In the genomic region with DNA sequence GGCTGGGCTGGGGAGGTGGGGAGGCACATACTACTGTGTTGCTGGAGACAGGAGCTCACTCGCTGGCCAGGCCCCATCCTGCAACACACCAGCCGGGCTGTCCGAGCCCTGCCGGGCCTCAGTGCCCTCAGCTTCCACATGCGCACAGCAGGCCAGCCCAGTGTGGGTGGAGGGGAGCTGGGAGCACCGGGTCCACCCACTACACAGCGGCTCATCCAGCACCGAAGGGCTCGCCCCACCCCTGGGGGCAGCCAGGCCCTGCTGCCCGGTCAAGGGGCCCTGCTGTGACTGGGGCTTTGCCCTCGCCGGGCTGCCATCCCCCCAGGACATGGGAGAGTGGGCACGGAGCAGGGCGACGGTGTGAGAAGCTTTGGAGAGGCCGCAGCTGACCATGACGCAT, we compare ENCODE assay signal across 33 cellular contexts. TPM values are rescaled to one million over a fixed set of nuclear protein-coding genes. Genes with fewer than 3 reads are reported as not detected.
"Had no signal": no experiment of that assay in that cellular context is flagged by ENCODE, and none has a peak within 500 bp of the region (broad histone marks: within the 10 kb centered on the region; RNA-seq: fewer than 3 reads in every experiment).

No MANE protein-coding gene starts in this region.

- H3K4me1 ChIP-seq: esophagus muscularis mucosa, foreskin keratinocyte, gastroesophageal sphincter, heart left ventricle, lower lobe of right lung, parathyroid adenoma, prostate gland, right atrium auricular region, testis, tibial artery had no signal

- ATAC-seq: foreskin keratinocyte; gastroesophageal sphincter; heart left ventricle; left colon; left ventricle myocardium superior; naive thymus-derived CD4-positive, alpha-beta T cell; stimulated activated memory B cell treated with anti-CD40 and anti-IgM and Interleukin-4, amounts not matched to agents 10 μg/mL and 1 μg/mL and 100 μg/mL, for 72 hours; stimulated activated naive CD8-positive, alpha-beta T cell treated with anti-CD3 and anti-CD28 coated beads, Interleukin-15, Interleukin-2, amounts not matched to agents 100 U/mL and 50 U/mL, for 24 hours had no signal

- H3K4me2 ChIP-seq: hepatocyte had no signal

- DNase-seq: cerebellar nuclear complex; effector memory CD4-positive, alpha-beta T cell; foreskin keratinocyte; left colon; left ventricle myocardium superior; lower lobe of right lung; naive thymus-derived CD4-positive, alpha-beta T cell; spleen; stimulated activated CD4-positive, alpha-beta T cell treated with anti-CD3 and anti-CD28 coated beads, Interleukin-4, amount 100 ng/mL, for 4 hours; stimulated activated naive CD8-positive, alpha-beta T cell treated with anti-CD3 and anti-CD28 coated beads, Interleukin-15, Interleukin-2, amounts not matched to agents 100 U/mL and 50 U/mL, for 24 hours; substantia nigra; testis; tibial artery had no signal

- H2AFZ ChIP-seq: hepatocyte, parathyroid adenoma had no signal

- H3K27ac ChIP-seq: esophagus muscularis mucosa, foreskin keratinocyte, gastroesophageal sphincter, heart left ventricle, hepatocyte, lower lobe of right lung, neutrophil, parathyroid adenoma, prostate gland, right atrium auricular region, skin epidermis, spleen, testis, tibial artery had no signal

- H3K4me3 Mint-ChIP-seq: dendritic cell treated with granulocyte-macrophage colony-stimulating factor and Interleukin-4, amounts not matched to agents 40 ng/mL and 50 ng/mL, for 4 days; naive thymus-derived CD4-positive, alpha-beta T cell; stimulated activated memory B cell treated with anti-CD40 and anti-IgM and Interleukin-4, amounts not matched to agents 10 μg/mL and 1 μg/mL and 100 μg/mL, for 72 hours; type B pancreatic cell had no signal

- H3K27me3 ChIP-seq: foreskin keratinocyte, hepatocyte, right atrium auricular region, testis had no signal

- H3K9me3 ChIP-seq: neutrophil, prostate gland, testis had no signal

- H3K4me3 ChIP-seq: esophagus muscularis mucosa, gastroesophageal sphincter, heart left ventricle, hepatocyte, lower lobe of right lung, prostate gland, right atrium auricular region, skin epidermis, spleen, testis, tibial artery had no signal

- H3K79me2 ChIP-seq: hepatocyte, parathyroid adenoma had no signal

- H3K9ac ChIP-seq: parathyroid adenoma had no signal

- H3K36me3 Mint-ChIP-seq: stimulated activated memory B cell treated with anti-CD40 and anti-IgM and Interleukin-4, amounts not matched to agents 10 μg/mL and 1 μg/mL and 100 μg/mL, for 72 hours; type B pancreatic cell had no signal

- H3K27ac Mint-ChIP-seq: dendritic cell treated with granulocyte-macrophage colony-stimulating factor and Interleukin-4, amounts not matched to agents 40 ng/mL and 50 ng/mL, for 4 days; naive thymus-derived CD4-positive, alpha-beta T cell; stimulated activated memory B cell treated with anti-CD40 and anti-IgM and Interleukin-4, amounts not matched to agents 10 μg/mL and 1 μg/mL and 100 μg/mL, for 72 hours; type B pancreatic cell had no signal

- H3K36me3 ChIP-seq: esophagus muscularis mucosa, gastroesophageal sphincter, heart left ventricle, lower lobe of right lung, neutrophil, prostate gland, right atrium auricular region, spleen, tibial artery had no signal

RNA-seq across cellular contexts. Expression of a gene that starts 9.3 kb away (rescaled TPM):
- total RNA-seq: endothelial cell of umbilical vein; epithelial cell of proximal tubule; esophagus muscularis mucosa; fibroblast of lung; foreskin keratinocyte; gastroesophageal sphincter; heart left ventricle; hepatocyte; kidney epithelial cell; left colon; left ventricle myocardium superior; lower lobe of right lung; mononuclear cell; naive thymus-derived CD4-positive, alpha-beta T cell; osteoblast; right atrium auricular region; spleen; urinary bladder had no signal
- polyA plus RNA-seq: endothelial cell of umbilical vein; fibroblast of lung; foreskin keratinocyte; heart left ventricle; hepatocyte; naive thymus-derived CD4-positive, alpha-beta T cell; neural cell; spleen; urinary bladder had no signal

RNA-seq across cellular contexts. Expression of a gene that starts 36.3 kb away (rescaled TPM):
- total RNA-seq: epithelial cell of proximal tubule; esophagus muscularis mucosa; foreskin keratinocyte; gastroesophageal sphincter; heart left ventricle; hepatocyte; kidney epithelial cell; left ventricle myocardium superior; mononuclear cell; naive thymus-derived CD4-positive, alpha-beta T cell; osteoblast; right atrium auricular region; urinary bladder had no signal
- polyA plus RNA-seq: fibroblast of lung; foreskin keratinocyte; heart left ventricle; hepatocyte; naive thymus-derived CD4-positive, alpha-beta T cell; neural cell had no signal

RNA-seq across cellular contexts. Expression of a gene that starts 36.4 kb away (rescaled TPM):
- total RNA-seq: endothelial cell of umbilical vein, epithelial cell of proximal tubule, foreskin keratinocyte, kidney epithelial cell had no signal
- polyA plus RNA-seq: endothelial cell of umbilical vein, fibroblast of lung, foreskin keratinocyte, neural cell had no signal

RNA-seq across cellular contexts. Expression of a gene that starts 41.0 kb away (rescaled TPM):
- total RNA-seq: mononuclear cell; naive thymus-derived CD4-positive, alpha-beta T cell had no signal
- polyA plus RNA-seq: naive thymus-derived CD4-positive, alpha-beta T cell; neural cell had no signal
